Comparison of ENCODE assay signal across 10 cellular contexts in genomic region chr12:13103391-13104033, GRCh38. TPM values are rescaled to one million over a fixed set of nuclear protein-coding genes. Genes with fewer than 3 reads are reported as not detected.
DNase-seq lines count a peak whose midpoint lies in the region; ATAC-seq and TF ChIP-seq lines count a peak whose summit lies in the region.
"Had no signal": no experiment of that assay in that cellular context is flagged by ENCODE, and none has a peak within 500 bp of the region (broad histone marks: within the 10 kb centered on the region; RNA-seq: fewer than 3 reads in every experiment).

Gene GSG1, minus strand, starts transcription at chr12:13103667. Its CDS starts 155 bp downstream, at chr12:13103512.

- 90% methylated on average over 8 of the region's 8 CpGs for WGBS in suprapubic skin

- peak within 1 kb of the TSS; percentile 96 to 100 for H3K27ac ChIP-seq in left lung
- H3K27ac ChIP-seq in suprapubic skin, result peak within 1 kb of the TSS; percentile 95

- no peaks in the 10 kb centered on the region for H3K27me3 Mint-ChIP-seq in activated T-cell treated with anti-CD3 and anti-CD28 coated beads, Interleukin-2, amount 50 U/mL, for 4 hours (ENCODE audit: low read depth)

- no peak within 1 kb of the TSS for H3K4me3 Mint-ChIP-seq in activated T-cell treated with anti-CD3 and anti-CD28 coated beads, Interleukin-2, amount 50 U/mL, for 4 hours

- POLR2A ChIA-PET in GM10248 (lab: Yijun Ruan, JAX), result no interaction called here

- no peaks in the 10 kb centered on the region for H3K36me3 Mint-ChIP-seq in activated T-cell treated with anti-CD3 and anti-CD28 coated beads, Interleukin-2, amount 50 U/mL, for 4 hours (ENCODE audit: insufficient read depth)

- TF ChIP-seq POLR2A in suprapubic skin (IDR thresholded peaks at IDR 0.05), result no peak

- ATAC-seq in activated T-cell treated with anti-CD3 and anti-CD28 coated beads, Interleukin-2, amount 50 U/mL, for 4 hours, result peak; percentile 30 to 35
- ATAC-seq in left lung, result no peak
- no peak for ATAC-seq in left colon

- no peak for TF ChIP-seq EP300 in suprapubic skin (IDR thresholded peaks at IDR 0.05)

- no peak for TF ChIP-seq CTCF in left lung (IDR thresholded peaks at IDR 0.05)
- no peak for TF ChIP-seq CTCF in suprapubic skin (IDR thresholded peaks at IDR 0.05)
- no peak for TF ChIP-seq CTCF in GM10248 (IDR thresholded peaks at IDR 0.05; ENCODE audit: control extremely low read depth, extremely low read depth, low read depth, missing control alignments)

- CTCF ChIA-PET in GM10248 (lab: Yijun Ruan, JAX), result interaction anchor here (1.1 to 1.9 kb wide), 4 partner anchors 14 to 109 kb away, joined by 3 to 7 read pairs (median 3); no protein-coding TSS in a partner anchor

- H3K27me3 ChIP-seq in left lung (no peaks in the 10 kb centered on the region), suprapubic skin (no peaks in the 10 kb centered on the region)

- H3K4me1 Mint-ChIP-seq in activated T-cell treated with anti-CD3 and anti-CD28 coated beads, Interleukin-2, amount 50 U/mL, for 4 hours (ENCODE audit: low read depth), result peaks cover 43% of the 10 kb centered on the region

- intact Hi-C loops in left lung (cut with DNase I) (no loop called here), left colon (cut with DNase I, micrococcal nuclease) (loop anchor here in 1 of 2 donors (5.0 kb wide), 1 partner anchor 109 kb away; no protein-coding TSS in a partner anchor)

- H3K4me3 ChIP-seq in left lung (no peak within 1 kb of the TSS), suprapubic skin (no peak within 1 kb of the TSS)

- peak; percentile 70 for DNase-seq in activated CD8-positive, alpha-beta memory T cell treated with anti-CD3 and anti-CD28 coated beads, Interleukin-2, amount 50 U/mL, for 48 hours
- DNase-seq in activated CD8-positive, alpha-beta memory T cell treated with anti-CD3 and anti-CD28 coated beads for 24 hours, result no peak
- DNase-seq in activated T-cell treated with anti-CD3 and anti-CD28 coated beads, Interleukin-2, amount 50 U/mL, for 4 hours, result no peak
- no peak for DNase-seq in left lung
- DNase-seq in suprapubic skin (ENCODE audit: low spot score in 2 of 2), result no peak
- DNase-seq in NK-92 treated with Interleukin-12 subunit alpha and Interleukin-12 subunit beta, amount 100 ng/mL, for 24 hours (lab: John Stamatoyannopoulos, UW), result no peak
- no peak for DNase-seq in left colon
- no peak for DNase-seq in GM10248 (ENCODE audit: extremely low spot score)
- DNase-seq: foreskin melanocyte had no signal

- no peaks in the 10 kb centered on the region for H3K9me3 ChIP-seq in left lung
- no peaks in the 10 kb centered on the region for H3K9me3 ChIP-seq in suprapubic skin

- no peaks in the 10 kb centered on the region for H3K9me3 Mint-ChIP-seq in activated T-cell treated with anti-CD3 and anti-CD28 coated beads, Interleukin-2, amount 50 U/mL, for 4 hours

- H3K4me1 ChIP-seq in left lung (peaks cover 37 to 50% of the 10 kb centered on the region in 2 donors), suprapubic skin (peaks cover 47% of the 10 kb centered on the region)

- H3K36me3 ChIP-seq in left lung, result no peaks in the 10 kb centered on the region
- H3K36me3 ChIP-seq in suprapubic skin, result no peaks in the 10 kb centered on the region

RNA-seq across cellular contexts. Expression of gene GSG1, which starts in this region (rescaled TPM):
- not detected for total RNA-seq in activated T-cell treated with anti-CD3 and anti-CD28 coated beads, Interleukin-2, amount 50 U/mL, for 4 hours
- total RNA-seq in left lung, result under 1 TPM in 1 of 2 donors, not detected in 1; 0.26 TPM
- not detected for total RNA-seq in suprapubic skin
- total RNA-seq in left colon, result not detected
- total RNA-seq: T-helper 2 cell treated with Interferon-gamma antibody and Interleukin-4, amounts not matched to agents 100 ng/mL and 5 ng/mL, for 36 hours had no signal

Comparison
In these comparisons a context has a peak if more than half of its experiments do, and no peak if none do; other contexts are left out.
1. Peak in ATAC-seq in activated T-cell treated with anti-CD3 and anti-CD28 coated beads, Interleukin-2, amount 50 U/mL, for 4 hours; RNA of the gene not detected or under 1 TPM.